In genomic region chr10:29849886-29850285, GRCh38 we compare ENCODE assay signal across 2 cellular contexts.
TF ChIP-seq lines count a peak whose summit lies in the region.

No MANE protein-coding gene starts in this region.

TF ChIP-seq in SK-N-SH, 30 proteins besides CTCF, POLR2A, EP300 and RAD21 (continued from another document):
- TF ChIP-seq, protein P1, sequence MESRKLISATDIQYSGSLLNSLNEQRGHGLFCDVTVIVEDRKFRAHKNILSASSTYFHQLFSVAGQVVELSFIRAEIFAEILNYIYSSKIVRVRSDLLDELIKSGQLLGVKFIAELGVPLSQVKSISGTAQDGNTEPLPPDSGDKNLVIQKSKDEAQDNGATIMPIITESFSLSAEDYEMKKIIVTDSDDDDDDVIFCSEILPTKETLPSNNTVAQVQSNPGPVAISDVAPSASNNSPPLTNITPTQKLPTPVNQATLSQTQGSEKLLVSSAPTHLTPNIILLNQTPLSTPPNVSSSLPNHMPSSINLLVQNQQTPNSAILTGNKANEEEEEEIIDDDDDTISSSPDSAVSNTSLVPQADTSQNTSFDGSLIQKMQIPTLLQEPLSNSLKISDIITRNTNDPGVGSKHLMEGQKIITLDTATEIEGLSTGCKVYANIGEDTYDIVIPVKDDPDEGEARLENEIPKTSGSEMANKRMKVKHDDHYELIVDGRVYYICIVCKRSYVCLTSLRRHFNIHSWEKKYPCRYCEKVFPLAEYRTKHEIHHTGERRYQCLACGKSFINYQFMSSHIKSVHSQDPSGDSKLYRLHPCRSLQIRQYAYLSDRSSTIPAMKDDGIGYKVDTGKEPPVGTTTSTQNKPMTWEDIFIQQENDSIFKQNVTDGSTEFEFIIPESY (IDR thresholded peaks at IDR 0.05; ENCODE audit: borderline replicate concordance, low read depth): no peak
- no peak for TF ChIP-seq MEF2A (IDR thresholded peaks at IDR 0.05; ENCODE audit: borderline replicate concordance, low read depth)

TF ChIP-seq in SK-N-SH treated with all-trans-retinoic acid at 6 μM for 48 hours, 23 proteins besides CTCF, POLR2A, EP300 and RAD21 (continued from another document):
- TF ChIP-seq, protein P2, sequence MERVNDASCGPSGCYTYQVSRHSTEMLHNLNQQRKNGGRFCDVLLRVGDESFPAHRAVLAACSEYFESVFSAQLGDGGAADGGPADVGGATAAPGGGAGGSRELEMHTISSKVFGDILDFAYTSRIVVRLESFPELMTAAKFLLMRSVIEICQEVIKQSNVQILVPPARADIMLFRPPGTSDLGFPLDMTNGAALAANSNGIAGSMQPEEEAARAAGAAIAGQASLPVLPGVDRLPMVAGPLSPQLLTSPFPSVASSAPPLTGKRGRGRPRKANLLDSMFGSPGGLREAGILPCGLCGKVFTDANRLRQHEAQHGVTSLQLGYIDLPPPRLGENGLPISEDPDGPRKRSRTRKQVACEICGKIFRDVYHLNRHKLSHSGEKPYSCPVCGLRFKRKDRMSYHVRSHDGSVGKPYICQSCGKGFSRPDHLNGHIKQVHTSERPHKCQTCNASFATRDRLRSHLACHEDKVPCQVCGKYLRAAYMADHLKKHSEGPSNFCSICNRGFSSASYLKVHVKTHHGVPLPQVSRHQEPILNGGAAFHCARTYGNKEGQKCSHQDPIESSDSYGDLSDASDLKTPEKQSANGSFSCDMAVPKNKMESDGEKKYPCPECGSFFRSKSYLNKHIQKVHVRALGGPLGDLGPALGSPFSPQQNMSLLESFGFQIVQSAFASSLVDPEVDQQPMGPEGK (CRISPR knock-in tag; IDR thresholded peaks at IDR 0.05; ENCODE audit: borderline replicate concordance): no peak
- TF ChIP-seq ZNF565 (CRISPR knock-in tag; conservative IDR thresholded peaks at IDR 0.05; ENCODE audit: low read depth) (no peak), TCF4 (CRISPR knock-in tag; IDR thresholded peaks at IDR 0.05; ENCODE audit: borderline replicate concordance) (no peak), RARB (CRISPR knock-in tag; IDR thresholded peaks at IDR 0.05) (no peak), BACH2 (CRISPR knock-in tag; IDR thresholded peaks at IDR 0.05; ENCODE audit: borderline replicate concordance) (no peak), CREB5 (CRISPR knock-in tag; IDR thresholded peaks at IDR 0.05; ENCODE audit: low read depth) (no peak), ZNF70 (CRISPR knock-in tag; IDR thresholded peaks at IDR 0.05) (no peak), OSR1 (CRISPR knock-in tag; IDR thresholded peaks at IDR 0.05) (no peak)
- TF ChIP-seq, protein P3, sequence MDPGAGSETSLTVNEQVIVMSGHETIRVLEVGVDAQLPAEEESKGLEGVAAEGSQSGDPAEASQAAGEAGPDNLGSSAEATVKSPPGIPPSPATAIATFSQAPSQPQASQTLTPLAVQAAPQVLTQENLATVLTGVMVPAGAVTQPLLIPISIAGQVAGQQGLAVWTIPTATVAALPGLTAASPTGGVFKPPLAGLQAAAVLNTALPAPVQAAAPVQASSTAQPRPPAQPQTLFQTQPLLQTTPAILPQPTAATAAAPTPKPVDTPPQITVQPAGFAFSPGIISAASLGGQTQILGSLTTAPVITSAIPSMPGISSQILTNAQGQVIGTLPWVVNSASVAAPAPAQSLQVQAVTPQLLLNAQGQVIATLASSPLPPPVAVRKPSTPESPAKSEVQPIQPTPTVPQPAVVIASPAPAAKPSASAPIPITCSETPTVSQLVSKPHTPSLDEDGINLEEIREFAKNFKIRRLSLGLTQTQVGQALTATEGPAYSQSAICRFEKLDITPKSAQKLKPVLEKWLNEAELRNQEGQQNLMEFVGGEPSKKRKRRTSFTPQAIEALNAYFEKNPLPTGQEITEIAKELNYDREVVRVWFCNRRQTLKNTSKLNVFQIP (CRISPR knock-in tag; IDR thresholded peaks at IDR 0.05; ENCODE audit: borderline replicate concordance, low read depth): no peak
